In genomic region chr15:95284933-95285401, GRCh38 we compare ENCODE assay signal across 2 cellular contexts.
TF ChIP-seq lines count a peak whose summit lies in the region.

No MANE protein-coding gene starts in this region.

TF ChIP-seq in GM23338, 12 proteins besides CTCF, POLR2A, EP300 and RAD21 (continued from another document):
- no peak for TF ChIP-seq ZNF462 (CRISPR knock-in tag; IDR thresholded peaks at IDR 0.05)
- no peak for TF ChIP-seq REST (IDR thresholded peaks at IDR 0.05; ENCODE audit: unreplicated experiment)
- TF ChIP-seq EZH2 (IDR thresholded peaks at IDR 0.05; ENCODE audit: low read depth, unreplicated experiment): no peak
- TF ChIP-seq CREB1 (CRISPR knock-in tag; IDR thresholded peaks at IDR 0.05; ENCODE audit: low read depth): no peak
- TF ChIP-seq NANOG (IDR thresholded peaks at IDR 0.05; ENCODE audit: borderline replicate concordance): no peak
- TF ChIP-seq EZH2phosphoT487 (IDR thresholded peaks at IDR 0.05; ENCODE audit: unreplicated experiment): no peak
- no peak for TF ChIP-seq POLR2AphosphoS5 (IDR thresholded peaks at IDR 0.05; ENCODE audit: low read depth)

TF ChIP-seq in SK-N-SH treated with all-trans-retinoic acid at 6 μM for 48 hours, 23 proteins besides CTCF, POLR2A, EP300 and RAD21 (continued from another document):
- no peak for TF ChIP-seq CSRNP3 (CRISPR knock-in tag; IDR thresholded peaks at IDR 0.05)
